15 cellular contexts compared by ENCODE assay signal in the genomic region with DNA sequence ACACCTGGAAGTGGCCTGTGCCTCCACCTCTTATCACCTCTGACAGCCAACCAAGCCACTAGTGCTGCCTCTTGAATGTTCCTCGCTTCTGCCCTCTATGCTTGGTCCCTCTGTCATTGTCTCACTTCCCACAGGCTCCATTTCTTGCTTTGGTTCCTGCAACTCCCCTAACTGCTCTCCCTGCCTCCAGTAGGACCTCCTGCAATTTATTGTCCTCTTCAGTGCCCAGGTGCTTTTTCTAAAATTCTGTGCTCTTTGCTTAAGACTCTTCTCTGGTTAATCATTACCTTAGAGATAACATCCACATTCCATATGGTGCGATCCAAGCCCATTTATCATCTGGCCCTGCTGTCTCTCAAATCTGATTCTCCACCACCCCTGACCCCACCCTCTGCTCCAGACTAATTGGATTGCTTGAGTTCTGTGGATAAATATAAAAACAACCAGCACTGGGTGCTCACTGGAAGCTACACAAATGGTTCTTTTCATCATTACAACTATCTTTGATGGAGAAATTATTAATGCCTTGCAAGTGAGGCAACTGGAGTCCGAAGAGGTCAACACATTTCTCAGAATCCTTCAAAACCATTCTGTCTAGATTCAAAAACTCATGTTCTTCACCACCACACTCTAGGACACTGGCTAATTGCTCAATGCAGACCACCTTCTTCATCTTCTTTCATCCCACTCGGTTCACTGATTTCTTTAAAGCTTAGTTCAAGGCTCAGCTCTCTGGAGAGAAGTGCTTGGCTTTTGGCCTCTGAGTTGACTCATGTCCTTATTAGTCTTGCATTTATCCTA. TPM values are rescaled to one million over a fixed set of nuclear protein-coding genes. Genes with fewer than 3 reads are reported as not detected.
A peak's percentile ranks its signal among the peaks of the same experiment; 100 is the strongest.
DNase-seq lines count a peak whose midpoint lies in the region; ATAC-seq, FAIRE-seq and TF ChIP-seq lines count a peak whose summit lies in the region.
"Had no signal": no experiment of that assay in that cellular context is flagged by ENCODE, and none has a peak within 500 bp of the region (broad histone marks: within the 10 kb centered on the region; RNA-seq: fewer than 3 reads in every experiment).

No MANE protein-coding gene starts in this region.

- 57% methylated on average over 4 of the region's 4 CpGs for WGBS in A549 (ENCODE audit: missing lambda C conversion rate)
- whole genome bisulfite sequencing in endodermal cell (ENCODE audit: insufficient coverage in 1 of 2, insufficient read length in 1 of 2), 2 experiments, result 88 to 97% methylated on average over 3 to 4 of the region's 4 CpGs

- no peak for TF ChIP-seq RAD21 in A549 (conservative IDR thresholded peaks at IDR 0.05 in 1 of 2, IDR thresholded peaks at IDR 0.05 in 1 of 2)

- H3K27me3 ChIP-seq in endodermal cell (ENCODE audit: control insufficient read depth, insufficient read depth, low read length, poor library complexity, severe bottlenecking), result no peaks in the 10 kb centered on the region
- H3K27me3 ChIP-seq: BLaER1 treated with 17β-estradiol and CSF1 and Interleukin-3, amounts not matched to agents 10 nM and 100 nM had no signal

- peaks cover 46% of the 10 kb centered on the region for H3K4me1 Mint-ChIP-seq in endodermal cell
- peaks cover 17% of the 10 kb centered on the region for H3K4me1 Mint-ChIP-seq in progenitor cell of endocrine pancreas (ENCODE audit: low read depth)
- H3K4me1 Mint-ChIP-seq in Calu3 (ENCODE audit: low read depth, unreplicated experiment), result no peaks in the 10 kb centered on the region
- H3K4me1 Mint-ChIP-seq: CD4-positive, CD25-positive, alpha-beta regulatory T cell had no signal

- H3K36me3 Mint-ChIP-seq in endodermal cell (ENCODE audit: low read depth), result no peaks in the 10 kb centered on the region
- no peaks in the 10 kb centered on the region for H3K36me3 Mint-ChIP-seq in progenitor cell of endocrine pancreas (ENCODE audit: insufficient read depth)
- no peaks in the 10 kb centered on the region for H3K36me3 Mint-ChIP-seq in Calu3 (ENCODE audit: insufficient read depth, unreplicated experiment)
- H3K36me3 Mint-ChIP-seq: CD4-positive, CD25-positive, alpha-beta regulatory T cell had no signal

- H3K27ac ChIP-seq in A549, result peak overlapping the region in 1 of 2 experiments; percentile 26; a peak in 1 of 6 replicates
- H3K27ac ChIP-seq in endodermal cell (ENCODE audit: low read depth, low read length), result no peak overlapping the region
- H3K27ac ChIP-seq: BLaER1 treated with 17β-estradiol and CSF1 and Interleukin-3, amounts not matched to agents 10 nM and 100 nM had no signal

- H3K27ac Mint-ChIP-seq in endodermal cell (peak overlapping the region; percentile 33), progenitor cell of endocrine pancreas (peak overlapping the region; percentile 19), Calu3 (ENCODE audit: unreplicated experiment) (no peak overlapping the region)
- H3K27ac Mint-ChIP-seq: CD4-positive, CD25-positive, alpha-beta regulatory T cell had no signal

- POLR2A ChIA-PET in A549 (lab: Yijun Ruan, JAX), result no interaction called here

- no peak overlapping the region for H3K9ac ChIP-seq in endodermal cell (ENCODE audit: extremely low read depth, low read length, poor library complexity, severe bottlenecking)
- H3K9ac ChIP-seq: BLaER1 treated with 17β-estradiol and CSF1 and Interleukin-3, amounts not matched to agents 10 nM and 100 nM had no signal

- H3K4me3 Mint-ChIP-seq in endodermal cell (no peak overlapping the region), progenitor cell of endocrine pancreas (ENCODE audit: low read depth) (no peak overlapping the region), Calu3 (ENCODE audit: low read depth, unreplicated experiment) (no peak overlapping the region)
- H3K4me3 Mint-ChIP-seq: CD4-positive, CD25-positive, alpha-beta regulatory T cell had no signal

- H3K4me1 ChIP-seq in A549 (peaks cover 11% of the 10 kb centered on the region), endodermal cell (ENCODE audit: control insufficient read depth, insufficient read depth, low read length) (peaks cover 13% of the 10 kb centered on the region)
- H3K4me1 ChIP-seq: BLaER1 treated with 17β-estradiol and CSF1 and Interleukin-3, amounts not matched to agents 10 nM and 100 nM; HAP-1 had no signal

- no TSS peak for BruUV-seq in Calu3 (replicated peaks; lab: Mats Ljungman, UMichigan)

- DNase-seq in A549 (ENCODE audit: low read depth in 1 of 2, low spot score in 1 of 2) (no peak), LoVo (ENCODE audit: low spot score) (peak; percentile 41), endodermal cell (no peak), progenitor cell of endocrine pancreas (ENCODE audit: low spot score, unreplicated experiment) (no peak), Calu3 (no peak), left cardiac atrium (no peak)
- no peak for DNase-seq in activated effector memory CD4-positive, alpha-beta T cell treated with anti-CD3 and anti-CD28 coated beads, Interleukin-2, amount 50 U/mL, for 16 hours
- DNase-seq: 8988T; ACHN; CD4-positive, CD25-positive, alpha-beta regulatory T cell; DND-41; GDM1 had no signal

- ATAC-seq in A549 (no peak), left cardiac atrium (no peak)

- H3K9me3 ChIP-seq in A549 (no peaks in the 10 kb centered on the region), endodermal cell (ENCODE audit: control insufficient read depth, low read length) (no peaks in the 10 kb centered on the region)
- H3K9me3 ChIP-seq: BLaER1 treated with 17β-estradiol and CSF1 and Interleukin-3, amounts not matched to agents 10 nM and 100 nM; HAP-1 had no signal

- H3K4me3 ChIP-seq in A549, result no peak overlapping the region
- peak overlapping the region; percentile 33 for H3K4me3 ChIP-seq in endodermal cell (ENCODE audit: low read length)
- H3K4me3 ChIP-seq: BLaER1 treated with 17β-estradiol and CSF1 and Interleukin-3, amounts not matched to agents 10 nM and 100 nM; HAP-1 had no signal

- no peaks in the 10 kb centered on the region for H3K9me3 Mint-ChIP-seq in endodermal cell
- peaks cover 6% of the 10 kb centered on the region for H3K9me3 Mint-ChIP-seq in progenitor cell of endocrine pancreas (ENCODE audit: low read depth)
- no peaks in the 10 kb centered on the region for H3K9me3 Mint-ChIP-seq in Calu3 (ENCODE audit: low read depth, unreplicated experiment)

- peaks cover 2% of the 10 kb centered on the region for H3K27me3 Mint-ChIP-seq in endodermal cell (ENCODE audit: insufficient read depth)
- no peaks in the 10 kb centered on the region for H3K27me3 Mint-ChIP-seq in progenitor cell of endocrine pancreas
- peaks cover 34% of the 10 kb centered on the region for H3K27me3 Mint-ChIP-seq in Calu3 (ENCODE audit: unreplicated experiment)
- H3K27me3 Mint-ChIP-seq: CD4-positive, CD25-positive, alpha-beta regulatory T cell had no signal

- no peak for TF ChIP-seq EP300 in A549 (IDR thresholded peaks at IDR 0.05)

- TF ChIP-seq POLR2A in A549 (IDR thresholded peaks at IDR 0.05; ENCODE audit: low read length), result no peak

- no peak for TF ChIP-seq CTCF in A549 (IDR thresholded peaks at IDR 0.05)
- no peak for TF ChIP-seq CTCF in endodermal cell (conservative IDR thresholded peaks at IDR 0.05)
- no peak for TF ChIP-seq CTCF in progenitor cell of endocrine pancreas (IDR thresholded peaks at IDR 0.05; ENCODE audit: unreplicated experiment)
- TF ChIP-seq CTCF in Calu3 (IDR thresholded peaks at IDR 0.05; ENCODE audit: unreplicated experiment), result no peak

- H3K36me3 ChIP-seq in endodermal cell (ENCODE audit: control insufficient read depth, insufficient read depth, low read length), result no peaks in the 10 kb centered on the region
- H3K36me3 ChIP-seq: BLaER1 treated with 17β-estradiol and CSF1 and Interleukin-3, amounts not matched to agents 10 nM and 100 nM; HAP-1 had no signal

- peak; percentile 76 for FAIRE-seq in A549 (lab: Jason Lieb, UNC)
- FAIRE-seq: H1 had no signal

- H3K4me2 ChIP-seq in A549, result peak overlapping the region; percentile 33
- H3K4me2 ChIP-seq: BLaER1 treated with 17β-estradiol and CSF1 and Interleukin-3, amounts not matched to agents 10 nM and 100 nM had no signal

- CTCF ChIA-PET in A549 (lab: Yijun Ruan, JAX) (interaction anchor here (1.3 to 2.0 kb wide), 2 partner anchors 45 to 49 kb away, joined by 5 to 8 read pairs; no protein-coding TSS in a partner anchor), Calu3 (lab: Charles Lee) (no interaction called here)

- intact Hi-C loops in Calu3 (cut with micrococcal nuclease; ENCODE audit: unreplicated experiment) (no loop called here), left cardiac atrium (cut with DNase I) (no loop called here)

TF ChIP-seq in A549, 52 proteins besides CTCF, POLR2A, EP300 and RAD21:
- no peak for TF ChIP-seq RCOR1 (IDR thresholded peaks at IDR 0.05; ENCODE audit: low read depth, low read length)
- TF ChIP-seq, protein P1, sequence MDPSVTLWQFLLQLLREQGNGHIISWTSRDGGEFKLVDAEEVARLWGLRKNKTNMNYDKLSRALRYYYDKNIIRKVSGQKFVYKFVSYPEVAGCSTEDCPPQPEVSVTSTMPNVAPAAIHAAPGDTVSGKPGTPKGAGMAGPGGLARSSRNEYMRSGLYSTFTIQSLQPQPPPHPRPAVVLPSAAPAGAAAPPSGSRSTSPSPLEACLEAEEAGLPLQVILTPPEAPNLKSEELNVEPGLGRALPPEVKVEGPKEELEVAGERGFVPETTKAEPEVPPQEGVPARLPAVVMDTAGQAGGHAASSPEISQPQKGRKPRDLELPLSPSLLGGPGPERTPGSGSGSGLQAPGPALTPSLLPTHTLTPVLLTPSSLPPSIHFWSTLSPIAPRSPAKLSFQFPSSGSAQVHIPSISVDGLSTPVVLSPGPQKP (IDR thresholded peaks at IDR 0.05; ENCODE audit: low read depth, low read length), result no peak
- no peak for TF ChIP-seq NPAS2 (CRISPR knock-in tag; IDR thresholded peaks at IDR 0.05; ENCODE audit: borderline replicate concordance)
- TF ChIP-seq GATA3 (IDR thresholded peaks at IDR 0.05; ENCODE audit: borderline replicate concordance), result 0 out of 2 replicates have a peak, but pooled peaks have one; percentile 12

RNA-seq across cellular contexts. Expression of a gene that starts 47.2 kb away (rescaled TPM):
- 7.4 and 8.3 TPM in 2 replicates for polyA plus RNA-seq in A549 (2011; rRNA removed)
- polyA plus RNA-seq in A549 (2012; cell fraction: cytosol; rRNA removed), result 13.2 and 20.1 TPM in 2 replicates
- 24.6 and 38.1 TPM in 2 replicates for polyA plus RNA-seq in A549 (2012; cell fraction: nucleus; rRNA removed)
- 16.7 to 20.7 TPM (median 20.3 TPM) in 3 replicates for polyA plus RNA-seq in A549 (2017; fragmentation: RNase III; extraction: RNeasy Plus Mini Kit Qiagen cat#74134 plus additional on column Dnase treatment)
- 6.1 and 8.4 TPM in 2 replicates for polyA minus RNA-seq in A549 (2011; rRNA and poly(A)+ RNA removed)
- 100 to 1,000 TPM in 1 of 2 donors, 10 to 100 TPM in 1; 86.7 to 123 TPM for total RNA-seq in endodermal cell
- polyA plus RNA-seq in endodermal cell (2013, experiment 1 of 2), result 19.1 TPM
- 21.7 TPM for polyA plus RNA-seq in endodermal cell (2013, experiment 2 of 2)
- total RNA-seq in progenitor cell of endocrine pancreas, result 124 and 141 TPM in 2 replicates
- total RNA-seq in Calu3 (2022), result 1.1 and 2.1 TPM in 2 replicates
- total RNA-seq in left cardiac atrium, result not detected
- total RNA-seq: CD4-positive, CD25-positive, alpha-beta regulatory T cell; H1 had no signal
- polyA plus RNA-seq: CD4-positive, CD25-positive, alpha-beta regulatory T cell; H1 had no signal

Comparison
In these comparisons a context has a peak if more than half of its experiments do, and no peak if none do; other contexts are left out.
1. RNA of a gene that starts 47.2 kb away (total RNA-seq): 124 to 141 TPM in progenitor cell of endocrine pancreas and 86.7 to 123 TPM in endodermal cell; 1.1 to 2.1 TPM in Calu3 and not detected in left cardiac atrium; every median in the first group is over 10 times any median in the second.